In the genomic region with DNA sequence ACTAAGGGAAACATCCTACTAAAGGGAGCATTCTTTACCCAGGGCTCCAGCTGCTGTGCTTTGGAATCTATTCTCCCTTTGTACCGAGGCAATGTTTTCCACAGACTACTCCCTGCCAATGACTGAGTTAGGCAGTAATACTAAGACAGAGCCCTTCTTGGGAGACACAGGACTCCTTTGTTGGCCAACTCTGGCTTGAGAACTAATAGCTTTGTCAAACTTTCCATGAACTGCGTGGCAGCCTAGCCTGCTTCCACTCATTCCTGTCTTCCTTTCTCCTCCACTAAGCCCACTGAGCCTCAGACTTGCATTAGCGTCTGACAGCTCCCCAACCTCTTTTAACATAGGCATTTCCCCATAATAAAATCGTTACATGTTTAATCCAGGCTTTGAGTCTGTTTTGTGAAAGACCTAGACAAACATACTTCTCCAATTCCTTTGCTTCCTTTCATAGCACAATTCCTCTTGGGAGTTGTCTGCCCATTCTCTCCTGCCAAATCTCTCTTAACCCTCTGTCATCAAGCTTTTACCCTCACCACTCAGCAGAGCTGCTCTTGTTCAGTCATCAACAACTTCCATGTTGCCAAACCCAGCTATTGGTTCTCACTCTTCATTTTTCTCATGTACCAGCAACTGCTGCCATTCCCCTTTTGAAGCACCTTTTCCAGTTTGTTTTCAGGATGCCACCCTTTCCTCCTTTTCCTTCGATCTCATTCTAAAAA, we compare ENCODE assay signal across 1 cellular context.
TF ChIP-seq lines count a peak whose summit lies in the region.

No MANE protein-coding gene starts in this region.

TF ChIP-seq in H1, 55 proteins besides CTCF, POLR2A, EP300 and RAD21 (continued from another document):
- TF ChIP-seq SIRT6 (IDR thresholded peaks at IDR 0.05; ENCODE audit: low read length): no peak
- TF ChIP-seq SUZ12 (IDR thresholded peaks at IDR 0.05; ENCODE audit: low read length): no peak
- no peak for TF ChIP-seq RXRA (IDR thresholded peaks at IDR 0.05; ENCODE audit: insufficient read depth, low read depth, low read length)
- no peak for TF ChIP-seq POU5F1 (IDR thresholded peaks at IDR 0.05; ENCODE audit: low read depth, low read length)
- TF ChIP-seq CHD1 (IDR thresholded peaks at IDR 0.05; ENCODE audit: low read depth, low read length): no peak
- no peak for TF ChIP-seq CEBPB (IDR thresholded peaks at IDR 0.05; ENCODE audit: low read depth, low read length)
- no peak for TF ChIP-seq KDM4A (IDR thresholded peaks at IDR 0.05; ENCODE audit: low read depth, low read length, severe bottlenecking)
- no peak for TF ChIP-seq ASH2L (IDR thresholded peaks at IDR 0.05; ENCODE audit: low read length)
- no peak for TF ChIP-seq SP2 (IDR thresholded peaks at IDR 0.05; ENCODE audit: low read length)
- TF ChIP-seq BACH1 (IDR thresholded peaks at IDR 0.05; ENCODE audit: low read length): no peak
- TF ChIP-seq JUND (IDR thresholded peaks at IDR 0.05; ENCODE audit: low read length): no peak
